In the genomic region with DNA sequence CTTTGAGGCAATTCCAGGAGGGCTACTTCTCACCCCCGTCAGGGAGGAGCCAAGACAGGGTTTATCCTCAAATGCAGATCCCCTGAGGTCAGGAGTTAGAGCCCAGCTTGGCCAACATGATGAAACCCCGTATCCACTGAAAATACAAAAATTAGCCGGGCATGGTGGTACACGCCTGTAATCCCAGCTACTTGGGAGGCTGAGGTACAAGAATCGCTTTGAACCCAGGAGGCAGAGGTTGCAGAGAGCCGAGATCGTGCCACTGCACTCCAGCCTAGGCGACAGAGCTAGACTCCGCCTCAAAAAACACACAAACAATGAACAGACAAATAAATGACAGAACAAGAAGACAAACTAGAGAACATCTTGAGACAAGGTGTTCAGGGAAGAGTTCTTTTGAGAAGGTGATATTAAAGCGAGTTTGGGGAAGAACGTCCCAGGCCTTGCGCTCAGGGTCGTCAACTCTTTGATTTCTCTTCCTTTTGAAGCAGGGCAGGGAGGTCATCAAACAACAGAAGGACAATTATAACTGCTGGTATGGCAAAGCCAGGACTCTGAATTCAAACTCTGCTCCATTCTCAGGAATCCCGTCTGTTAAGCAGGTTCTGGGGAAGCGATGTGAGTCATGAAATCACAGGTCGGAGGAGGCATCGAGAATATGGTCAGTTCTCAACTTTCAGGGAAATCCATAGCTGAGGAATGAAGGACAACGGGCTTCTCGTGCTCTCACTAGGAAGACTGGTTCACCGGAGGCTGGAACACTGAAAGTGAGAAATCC, we compare ENCODE assay signal across 8 cellular contexts. TPM values are rescaled to one million over a fixed set of nuclear protein-coding genes. Genes with fewer than 3 reads are reported as not detected.
A peak's percentile ranks its signal among the peaks of the same experiment; 100 is the strongest.
DNase-seq lines count a peak whose midpoint lies in the region; ATAC-seq, FAIRE-seq and TF ChIP-seq lines count a peak whose summit lies in the region.

No MANE protein-coding gene starts in this region.

- 33% methylated on average over 19 of the region's 20 CpGs for WGBS in A549 (ENCODE audit: missing lambda C conversion rate)
- WGBS in tibial nerve, 2 donors, result 43 to 48% methylated on average over 20 of the region's 20 CpGs

- H3K4me2 ChIP-seq in A549, result peak overlapping the region; percentile 84

- POLR2A ChIA-PET in A549 (lab: Yijun Ruan, JAX), result interaction anchor here (0.6 to 1.8 kb wide), 11 partner anchors 12 to 549 kb away, joined by 3 to 15 read pairs (median 4); a partner anchor contains a TSS
- POLR2A ChIA-PET in HEK293T (lab: Yijun Ruan, JAX), result interaction anchor here (0.9 to 3.6 kb wide), 5 partner anchors 12 to 120 kb away, joined by 3 to 22 read pairs (median 6); a partner anchor contains a TSS

- H3K4me1 ChIP-seq in A549 (peaks cover 21% of the 10 kb centered on the region), tibial nerve (peaks cover 3 to 40% (median 32%) of the 10 kb centered on the region in 4 donors)

- H3K27me3 ChIP-seq in tibial nerve, result no peaks in the 10 kb centered on the region

- no peak for TF ChIP-seq RAD21 in A549 (conservative IDR thresholded peaks at IDR 0.05 in 1 of 2, IDR thresholded peaks at IDR 0.05 in 1 of 2)

- CTCF ChIA-PET in A549 (lab: Yijun Ruan, JAX) (interaction anchor here (0.8 to 1.2 kb wide), 2 partner anchors 23 to 77 kb away, joined by 3 to 4 read pairs; no protein-coding TSS in a partner anchor), HEK293T (lab: Yijun Ruan, JAX) (interaction anchor here (0.6 to 2.3 kb wide), 5 partner anchors 30 to 579 kb away, joined by 3 to 8 read pairs (median 4); no protein-coding TSS in a partner anchor)

- no peaks in the 10 kb centered on the region for H3K36me3 ChIP-seq in tibial nerve

- DNase-seq in A549 (ENCODE audit: low read depth in 1 of 2, low spot score in 1 of 2) (peak in 1 of 2 experiments; percentile 29), HEK293T (ENCODE audit: extremely low spot score) (peak; percentile 18), kidney tubule cell (ENCODE audit: low spot score) (peak; percentile 69), tibial nerve (ENCODE audit: low spot score in 2 of 2) (no peak), SKM-1 treated with dmso at 0.1 percent for 144 hours (lab: John Stamatoyannopoulos, UW; ENCODE audit: unreplicated experiment) (no peak)

- peak; percentile 3 to 6; a peak in 3 of 6 replicates for ATAC-seq in A549
- ATAC-seq in HG02885 (IDR thresholded peaks at IDR 0.05; ENCODE audit: poor library complexity, unreplicated experiment), result no peak
- ATAC-seq in HG02759 (IDR thresholded peaks at IDR 0.05; ENCODE audit: unreplicated experiment), result no peak

- H3K9me3 ChIP-seq in A549 (no peaks in the 10 kb centered on the region), tibial nerve (no peaks in the 10 kb centered on the region)

- TF ChIP-seq POLR2A in A549 (IDR thresholded peaks at IDR 0.05; ENCODE audit: low read length) (no peak), tibial nerve (IDR thresholded peaks at IDR 0.05) (no peak)

- H3K4me3 ChIP-seq in A549 (peak overlapping the region; percentile 71), tibial nerve (peak overlapping the region; percentile 52 to 95 (median 77))

- no peak for FAIRE-seq in A549 (lab: Jason Lieb, UNC)

- H3K27ac ChIP-seq in A549, result peak overlapping the region; percentile 83 to 88
- H3K27ac ChIP-seq in angular gyrus (ENCODE audit: low read depth, low read length), result peak overlapping the region; percentile 71
- peak overlapping the region; percentile 86 to 99 (median 92) for H3K27ac ChIP-seq in tibial nerve

- TF ChIP-seq CTCF in A549 (IDR thresholded peaks at IDR 0.05) (no peak), tibial nerve (IDR thresholded peaks at IDR 0.05) (no peak)

- no peak for TF ChIP-seq EP300 in A549 (IDR thresholded peaks at IDR 0.05)
- no peak for TF ChIP-seq EP300 in tibial nerve (IDR thresholded peaks at IDR 0.05)

TF ChIP-seq in A549, 52 proteins besides CTCF, POLR2A, EP300 and RAD21:
- TF ChIP-seq RFX5 (IDR thresholded peaks at IDR 0.05) (no peak), BHLHE40 (IDR thresholded peaks at IDR 0.05; ENCODE audit: low read depth, low read length) (no peak), CBX2 (IDR thresholded peaks at IDR 0.05; ENCODE audit: borderline replicate concordance, low read depth) (no peak), CHD4 (IDR thresholded peaks at IDR 0.05; ENCODE audit: borderline replicate concordance) (no peak), FOSL2 (IDR thresholded peaks at IDR 0.05) (no peak), FOSL2 (CRISPR knock-in tag; IDR thresholded peaks at IDR 0.05) (0 out of 2 replicates have a peak, but pooled peaks have one; percentile 14), RARB (CRISPR knock-in tag; IDR thresholded peaks at IDR 0.05) (no peak), KDM5A (IDR thresholded peaks at IDR 0.05) (no peak), FOSB (CRISPR knock-in tag; IDR thresholded peaks at IDR 0.05) (no peak)
TF ChIP-seq in A549: peak in this region for 1.

TF ChIP-seq in HEK293T, 16 proteins besides CTCF, POLR2A, EP300 and RAD21:
- TF ChIP-seq BHLHE40 (IDR thresholded peaks at IDR 0.05; ENCODE audit: borderline replicate concordance) (no peak), ELF4 (IDR thresholded peaks at IDR 0.05) (no peak), L3MBTL2 (conservative IDR thresholded peaks at IDR 0.05) (peak; percentile 72)

RNA-seq across cellular contexts. Expression of a gene that starts 1.4 kb away (rescaled TPM):
- polyA plus RNA-seq in A549 (2011; rRNA removed) (61.2 and 63.4 TPM in 2 replicates), A549 (2017; fragmentation: RNase III; extraction: RNeasy Plus Mini Kit Qiagen cat#74134 plus additional on column Dnase treatment) (102 to 108 TPM (median 105 TPM) in 3 replicates)
- 102 and 141 TPM in 2 replicates for polyA plus RNA-seq in A549 (2012; cell fraction: cytosol; rRNA removed)
- 90.5 and 104 TPM in 2 replicates for polyA plus RNA-seq in A549 (2012; cell fraction: nucleus; rRNA removed)
- polyA minus RNA-seq in A549 (2011; rRNA and poly(A)+ RNA removed), result 79.6 and 107 TPM in 2 replicates
- 100 to 1,000 TPM in 1 of 4 donors, 10 to 100 TPM in 3; 69.1 to 107 (median 96.4) TPM for total RNA-seq in tibial nerve

Comparison
In these comparisons a context has a peak if more than half of its experiments do, and no peak if none do; other contexts are left out.
1. ATAC-seq: peak in A549 (2 of 2); none in HG02885 (single experiment) and HG02759 (single experiment).
2. DNase-seq: peak in HEK293T (single experiment) and kidney tubule cell (single experiment); none in tibial nerve (0 of 2) and SKM-1 treated with dmso at 0.1 percent for 144 hours (single experiment).
3. Peak in every context shown above with its lines, with median percentiles within 50 percentile points of each other: H3K27ac ChIP-seq.